ENCODE assay signal across 8 cellular contexts in the genomic region with DNA sequence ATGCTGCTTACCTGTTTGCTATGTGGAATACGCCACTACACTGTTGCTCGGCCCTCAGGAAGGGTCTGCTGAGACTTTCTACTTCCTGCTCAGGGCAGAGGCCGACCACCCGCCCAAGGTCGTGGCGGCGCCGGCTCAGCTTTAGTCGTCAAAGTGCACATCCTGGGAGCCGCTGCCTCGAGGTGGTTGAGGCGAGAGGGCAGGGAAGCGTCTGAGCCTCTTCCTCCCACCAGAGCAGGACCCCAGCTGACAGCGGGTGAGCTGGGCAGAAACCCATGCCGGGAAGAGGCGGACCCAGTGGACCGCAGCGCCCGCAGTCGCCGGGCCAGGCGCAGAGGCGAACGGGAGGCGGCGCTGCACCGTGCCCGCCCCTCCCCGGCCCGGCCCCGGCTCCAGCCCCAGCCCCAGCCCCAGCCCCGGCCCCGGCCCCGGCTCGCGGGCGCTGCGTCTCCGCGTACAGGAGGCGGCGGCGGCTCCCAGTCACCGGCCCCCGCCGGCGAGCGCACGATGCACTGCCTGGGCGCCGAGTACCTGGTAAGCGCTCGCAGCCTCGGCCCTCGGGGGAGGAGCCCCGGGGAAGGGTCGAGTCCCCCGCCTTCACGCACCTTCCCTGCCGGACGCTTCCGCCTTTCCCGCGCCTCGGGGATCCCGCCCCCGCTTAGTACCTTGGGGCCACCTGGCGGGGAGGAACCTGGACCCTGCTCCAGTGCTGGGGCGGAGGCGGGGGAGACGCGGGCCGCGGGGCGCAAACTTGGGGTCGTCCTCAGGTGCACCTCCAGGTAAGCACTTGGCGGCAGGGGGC. TPM values are rescaled to one million over a fixed set of nuclear protein-coding genes. Genes with fewer than 3 reads are reported as not detected.
DNase-seq lines count a peak whose midpoint lies in the region; ATAC-seq and TF ChIP-seq lines count a peak whose summit lies in the region.

A gene with protein sequence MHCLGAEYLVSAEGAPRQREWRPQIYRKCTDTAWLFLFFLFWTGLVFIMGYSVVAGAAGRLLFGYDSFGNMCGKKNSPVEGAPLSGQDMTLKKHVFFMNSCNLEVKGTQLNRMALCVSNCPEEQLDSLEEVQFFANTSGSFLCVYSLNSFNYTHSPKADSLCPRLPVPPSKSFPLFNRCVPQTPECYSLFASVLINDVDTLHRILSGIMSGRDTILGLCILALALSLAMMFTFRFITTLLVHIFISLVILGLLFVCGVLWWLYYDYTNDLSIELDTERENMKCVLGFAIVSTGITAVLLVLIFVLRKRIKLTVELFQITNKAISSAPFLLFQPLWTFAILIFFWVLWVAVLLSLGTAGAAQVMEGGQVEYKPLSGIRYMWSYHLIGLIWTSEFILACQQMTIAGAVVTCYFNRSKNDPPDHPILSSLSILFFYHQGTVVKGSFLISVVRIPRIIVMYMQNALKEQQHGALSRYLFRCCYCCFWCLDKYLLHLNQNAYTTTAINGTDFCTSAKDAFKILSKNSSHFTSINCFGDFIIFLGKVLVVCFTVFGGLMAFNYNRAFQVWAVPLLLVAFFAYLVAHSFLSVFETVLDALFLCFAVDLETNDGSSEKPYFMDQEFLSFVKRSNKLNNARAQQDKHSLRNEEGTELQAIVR (plus strand): TSS at position 413 of the 802 bp plus-strand sequence. CDS start 95 bp downstream, at position 508.

- H3K36me3 Mint-ChIP-seq in CD4-positive, alpha-beta T cell (ENCODE audit: low read depth): no peaks in the 10 kb centered on the region
- H3K36me3 Mint-ChIP-seq in HFFc6 (ENCODE audit: low read depth): no peaks in the 10 kb centered on the region

- intact Hi-C loops in CD4-positive, alpha-beta T cell (cut with DNase I, micrococcal nuclease): no loop called here
- intact Hi-C loops in dorsolateral prefrontal cortex (cut with DNase I): no loop called here

- peak within 1 kb of the TSS; percentile 68 to 72 for H3K4me3 ChIP-seq in SK-N-SH (ENCODE audit: low read depth in 2 of 2, low read length in 1 of 2)
- H3K4me3 ChIP-seq in dorsolateral prefrontal cortex: peak within 1 kb of the TSS; percentile 47 to 83 (median 73)
- H3K4me3 ChIP-seq in lung: peak within 1 kb of the TSS; percentile 62
- H3K4me3 ChIP-seq in SJCRH30: no peak within 1 kb of the TSS

- H3K9ac ChIP-seq in SK-N-SH: peak within 1 kb of the TSS; percentile 47; the same call in 1 of the 2 replicates

- H4K20me1 ChIP-seq in SK-N-SH (ENCODE audit: insufficient read depth): no peaks in the 10 kb centered on the region

- DNase-seq in CD4-positive, alpha-beta T cell: peak in 2 of 10 experiments; percentile 6 to 19
- DNase-seq in HFFc6 (no peak), SK-N-SH (peak; percentile 88), dorsolateral prefrontal cortex (peak in 3 of 10 donors; percentile 36 to 66 (median 52)), lung (ENCODE audit: low spot score) (peak; percentile 58), SJCRH30 (no peak), activated gamma-delta T cell (lab: John Stamatoyannopoulos, UW) (no peak)
- DNase-seq in stimulated activated naive CD8-positive, alpha-beta T cell treated with anti-CD3 and anti-CD28 coated beads, Interleukin-15, amount 100 ng/mL, for 72 hours: peak; percentile 12 to 18

- H3K27me3 Mint-ChIP-seq in CD4-positive, alpha-beta T cell: peaks cover 78% of the 10 kb centered on the region
- H3K27me3 Mint-ChIP-seq in HFFc6 (ENCODE audit: insufficient read depth): peaks cover 8% of the 10 kb centered on the region; the same call in 1 of the 2 replicates
- peaks cover 66% of the 10 kb centered on the region for H3K27me3 Mint-ChIP-seq in stimulated activated naive CD8-positive, alpha-beta T cell treated with anti-CD3 and anti-CD28 coated beads, Interleukin-15, amount 100 ng/mL, for 72 hours

- POLR2A ChIA-PET in CD4-positive, alpha-beta T cell (lab: Charles Lee): interaction anchor here (0.6 kb wide), 1 partner anchor 15 kb away, joined by 3 read pairs; no protein-coding TSS in a partner anchor
- POLR2A ChIA-PET in SK-N-SH (lab: Yijun Ruan, JAX): interaction anchor here (0.6 to 0.9 kb wide), 2 partner anchors 107 to 416 kb away, joined by 4 to 5 read pairs; a partner anchor contains a TSS

- peak within 1 kb of the TSS; percentile 74 for H3K4me3 Mint-ChIP-seq in CD4-positive, alpha-beta T cell
- H3K4me3 Mint-ChIP-seq in HFFc6: peak within 1 kb of the TSS; percentile 75
- peak within 1 kb of the TSS; percentile 64 to 79 for H3K4me3 Mint-ChIP-seq in stimulated activated naive CD8-positive, alpha-beta T cell treated with anti-CD3 and anti-CD28 coated beads, Interleukin-15, amount 100 ng/mL, for 72 hours

- CTCF ChIA-PET in CD4-positive, alpha-beta T cell (lab: Charles Lee): no interaction called here
- CTCF ChIA-PET in SK-N-SH (lab: Yijun Ruan, JAX): interaction anchor here (0.6 to 3.8 kb wide), 9 partner anchors 11 to 339 kb away, joined by 3 to 19 read pairs (median 6); no protein-coding TSS in a partner anchor

- no peak for TF ChIP-seq CTCF in CD4-positive, alpha-beta T cell (IDR thresholded peaks at IDR 0.05)
- TF ChIP-seq CTCF in HFFc6 (IDR thresholded peaks at IDR 0.05) (peak; percentile 49), SK-N-SH (IDR thresholded peaks at IDR 0.05) (peak; percentile 28; the same call in 1 of the 2 replicates), dorsolateral prefrontal cortex (IDR thresholded peaks at IDR 0.05 in 54 of 56, conservative IDR thresholded peaks at IDR 0.05 in 2 of 56; ENCODE audit: low read depth in 1 of 56, partially characterized antibody in 56 of 56) (peak in 38 of 56 donors; percentile 5 to 63 (median 32)), lung (IDR thresholded peaks at IDR 0.05; ENCODE audit: control extremely low read depth, extremely low read depth) (no peak)

- TF ChIP-seq EP300 in SK-N-SH (IDR thresholded peaks at IDR 0.05; ENCODE audit: borderline replicate concordance in 1 of 2, low read depth in 1 of 2, low read length in 1 of 2): no peak

- 7% methylated on average over 31 of the region's 77 CpGs for WGBS in SK-N-SH (ENCODE audit: low lambda C conversion rate)
- WGBS in lung, 2 donors: 2% methylated on average over 48 to 77 of the region's 77 CpGs

- H3K36me3 ChIP-seq in SK-N-SH (replicated peaks in 1 of 2; ENCODE audit: control insufficient read depth in 1 of 2, insufficient read depth in 2 of 2, low read length in 1 of 2) (no peaks in the 10 kb centered on the region), lung (ENCODE audit: control insufficient read depth in 2 of 2, insufficient read depth in 2 of 2, low read length in 2 of 2) (no peaks in the 10 kb centered on the region), SJCRH30 (no peaks in the 10 kb centered on the region)

- H3K9me3 Mint-ChIP-seq in CD4-positive, alpha-beta T cell: no peaks in the 10 kb centered on the region
- no peaks in the 10 kb centered on the region for H3K9me3 Mint-ChIP-seq in HFFc6
- H3K9me3 Mint-ChIP-seq in stimulated activated naive CD8-positive, alpha-beta T cell treated with anti-CD3 and anti-CD28 coated beads, Interleukin-15, amount 100 ng/mL, for 72 hours: no peaks in the 10 kb centered on the region

- no peak within 1 kb of the TSS for H3K27ac Mint-ChIP-seq in CD4-positive, alpha-beta T cell
- H3K27ac Mint-ChIP-seq in HFFc6: no peak within 1 kb of the TSS
- H3K27ac Mint-ChIP-seq in stimulated activated naive CD8-positive, alpha-beta T cell treated with anti-CD3 and anti-CD28 coated beads, Interleukin-15, amount 100 ng/mL, for 72 hours: peak within 1 kb of the TSS in 1 of 2 donors; percentile 25

- no peak within 1 kb of the TSS for H3K27ac ChIP-seq in CD4-positive, alpha-beta T cell (ENCODE audit: low read depth, low read length)
- H3K27ac ChIP-seq in SK-N-SH (ENCODE audit: low read depth in 2 of 2, low read length in 1 of 2): peak within 1 kb of the TSS in 1 of 2 experiments; percentile 82; a peak in 1 of 4 replicates
- H3K27ac ChIP-seq in dorsolateral prefrontal cortex: peak within 1 kb of the TSS in 6 of 59 donors; percentile 30 to 58 (median 50)
- H3K27ac ChIP-seq in lung (ENCODE audit: low read depth in 1 of 2, low read length in 1 of 2): peak within 1 kb of the TSS in 1 of 2 donors; percentile 81
- H3K27ac ChIP-seq in SJCRH30: no peak within 1 kb of the TSS

- peaks cover 12% of the 10 kb centered on the region for H3K4me1 Mint-ChIP-seq in CD4-positive, alpha-beta T cell (ENCODE audit: low read depth)
- peaks cover 5% of the 10 kb centered on the region; the same call in 1 of the 2 replicates for H3K4me1 Mint-ChIP-seq in HFFc6 (ENCODE audit: low read depth)
- no peaks in the 10 kb centered on the region for H3K4me1 Mint-ChIP-seq in stimulated activated naive CD8-positive, alpha-beta T cell treated with anti-CD3 and anti-CD28 coated beads, Interleukin-15, amount 100 ng/mL, for 72 hours

- H3K79me2 ChIP-seq in SK-N-SH (ENCODE audit: insufficient read depth): no peaks in the 10 kb centered on the region

- H3K9me3 ChIP-seq in CD4-positive, alpha-beta T cell (ENCODE audit: control insufficient read depth, low read length): no peaks in the 10 kb centered on the region
- H3K9me3 ChIP-seq in SK-N-SH: no peaks in the 10 kb centered on the region; the same call in 1 of the 2 replicates
- H3K9me3 ChIP-seq in lung (ENCODE audit: control insufficient read depth in 2 of 2, insufficient read depth in 1 of 2, low read length in 1 of 2): peaks cover 0 to 3% of the 10 kb centered on the region in 2 donors
- H3K9me3 ChIP-seq in SJCRH30 (replicated peaks): no peaks in the 10 kb centered on the region

- H2AFZ ChIP-seq in SK-N-SH (ENCODE audit: low read depth): peak within 1 kb of the TSS; percentile 98

- TF ChIP-seq RAD21 in SK-N-SH (IDR thresholded peaks at IDR 0.05; ENCODE audit: low read length): no peak

- peak; percentile 76 for ATAC-seq in CD4-positive, alpha-beta T cell (ENCODE audit: poor library complexity)
- ATAC-seq in lung (ENCODE audit: insufficient read depth, low FRiP score): peak; percentile 90
- ATAC-seq in stimulated activated naive CD8-positive, alpha-beta T cell treated with anti-CD3 and anti-CD28 coated beads, Interleukin-15, amount 100 ng/mL, for 72 hours: peak; percentile 80

- H3K9me2 ChIP-seq in SK-N-SH: no peaks in the 10 kb centered on the region

- peaks cover 12% of the 10 kb centered on the region for H3F3A ChIP-seq in SK-N-SH (replicated peaks; ENCODE audit: insufficient read depth)

- peaks cover 40% of the 10 kb centered on the region for H3K27me3 ChIP-seq in CD4-positive, alpha-beta T cell (ENCODE audit: control insufficient read depth, insufficient read depth, low read length)
- H3K27me3 ChIP-seq in SK-N-SH (ENCODE audit: insufficient read depth) (no peaks in the 10 kb centered on the region), dorsolateral prefrontal cortex (no peaks in the 10 kb centered on the region), lung (ENCODE audit: control insufficient read depth, insufficient read depth) (no peaks in the 10 kb centered on the region), SJCRH30 (no peaks in the 10 kb centered on the region)

- H3K4me1 ChIP-seq in SK-N-SH (ENCODE audit: control insufficient read depth in 1 of 2, insufficient read depth in 2 of 2, low read depth in 1 of 2, low read length in 1 of 2) (peaks cover 0 to 26% of the 10 kb centered on the region in 2 experiments; a peak in 2 of 4 replicates), lung (ENCODE audit: control insufficient read depth in 2 of 2, insufficient read depth in 2 of 2, low read length in 2 of 2) (peaks cover 0 to 4% of the 10 kb centered on the region in 2 donors), SJCRH30 (0 out of 2 replicates have a peak, but pooled peaks cover 3% of the 10 kb centered on the region)

- peak within 1 kb of the TSS; percentile 90 for H3K4me2 ChIP-seq in SK-N-SH

RNA-seq across cellular contexts. Expression of the gene that starts here (rescaled TPM):
- total RNA-seq in CD4-positive, alpha-beta T cell: under 1 TPM; 0.27 to 0.36 TPM
- 1 to 10 TPM in 2 of 6 experiments, under 1 TPM in 4; 0.62 to 1.8 (median 0.73) TPM for total RNA-seq in HFFc6 (2021; fragmentation: NEBNext Ultra II Directional; extraction: Animal tissue kit (Norgen Biotek cat#: 25700))
- polyA plus RNA-seq in SK-N-SH (2012; rRNA removed) (2.6 and 4.4 TPM in 2 replicates), lung (1 to 10 TPM; 9.3 to 9.4 TPM)
- polyA plus RNA-seq in SK-N-SH (2012; cell fraction: cytosol; rRNA removed): 3.8 and 4.0 TPM in 2 replicates
- polyA plus RNA-seq in SK-N-SH (2012; cell fraction: nucleus; rRNA removed): 2.8 and 4.4 TPM in 2 replicates
- total RNA-seq in dorsolateral prefrontal cortex (10 to 100 TPM in 51 of 120 experiments, 1 to 10 TPM in 69; 3.1 to 27.1 (median 9.2) TPM), lung (10 to 100 TPM; 13.8 to 31.8 TPM)
- total RNA-seq in SJCRH30 (2014; rRNA removed; shearing (Covaris generic)): 0.10 TPM in 1 of 2 replicates, not detected in the other

Comparison
In these comparisons a context has a peak if more than half of its experiments do, and no peak if none do; other contexts are left out.
1. Peak in ATAC-seq in CD4-positive, alpha-beta T cell; RNA of the gene not detected or under 1 TPM.
2. DNase-seq: peak in SK-N-SH (single experiment), lung (single experiment) and stimulated activated naive CD8-positive, alpha-beta T cell treated with anti-CD3 and anti-CD28 coated beads, Interleukin-15, amount 100 ng/mL, for 72 hours (2 of 2); none in HFFc6 (single experiment), SJCRH30 (0 of 2) and activated gamma-delta T cell (single experiment).
3. CTCF ChIP-seq: peak in HFFc6 (single experiment), SK-N-SH (single experiment) and dorsolateral prefrontal cortex (38 of 56); none in CD4-positive, alpha-beta T cell (single experiment) and lung (single experiment).
4. Peak in every context shown above with its lines, with median percentiles within 50 percentile points of each other: ATAC-seq and H3K4me3 Mint-ChIP-seq.